8 cellular contexts compared by ENCODE assay signal in the genomic region with DNA sequence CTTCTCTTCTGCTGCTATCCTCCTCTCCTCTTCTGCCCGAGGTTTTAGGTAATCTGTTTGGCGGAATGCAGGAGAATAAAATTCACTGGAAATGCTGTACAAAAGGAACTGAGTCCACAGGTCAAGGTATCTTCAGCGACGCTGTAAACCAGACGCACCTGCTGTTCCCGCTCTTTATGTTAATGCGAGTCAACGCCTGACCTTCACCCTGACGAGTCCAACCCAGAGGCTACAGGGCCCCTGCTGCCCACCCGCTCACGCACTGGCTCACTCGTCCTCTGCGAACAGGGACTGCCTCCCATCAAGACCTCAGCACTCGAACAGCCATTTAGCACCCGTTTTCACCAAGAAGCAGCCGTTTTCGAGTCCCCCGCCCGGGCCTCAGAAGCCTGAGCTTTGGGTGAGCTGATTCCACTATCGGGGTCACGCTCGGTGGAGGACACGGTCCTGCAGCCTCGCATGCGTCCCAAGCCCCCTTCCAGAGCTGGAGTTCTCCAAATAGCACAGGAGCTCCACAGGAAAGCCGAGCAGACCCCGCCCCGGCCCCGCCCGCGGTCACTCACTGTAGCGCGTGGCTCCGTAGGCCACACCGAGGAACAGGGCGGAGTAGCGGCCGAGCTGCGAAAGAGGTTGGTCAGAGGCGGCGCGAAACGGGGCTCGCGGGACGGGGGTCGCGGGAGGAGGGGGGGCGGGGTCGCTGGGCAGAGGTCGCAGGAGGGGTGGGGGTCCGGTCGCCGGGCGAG. TPM values are rescaled to one million over a fixed set of nuclear protein-coding genes. Genes with fewer than 3 reads are reported as not detected.
A peak's percentile ranks its signal among the peaks of the same experiment; 100 is the strongest.
DNase-seq lines count a peak whose midpoint lies in the region; ATAC-seq and TF ChIP-seq lines count a peak whose summit lies in the region.

No MANE protein-coding gene starts in this region.

- H2BK5ac ChIP-seq in trophoblast cell (ENCODE audit: low read depth, low read length, poor library complexity): peak overlapping the region; percentile 18

- H3K4me1 Mint-ChIP-seq in activated CD4-positive, alpha-beta T cell treated with anti-CD3 and anti-CD28 coated beads, Interleukin-2, amount 10 ng/mL, durations not matched to agents 24 days and 14 days: peaks cover 8% of the 10 kb centered on the region

- H3K9me3 Mint-ChIP-seq in activated CD4-positive, alpha-beta T cell treated with anti-CD3 and anti-CD28 coated beads, Interleukin-2, amount 10 ng/mL, durations not matched to agents 24 days and 14 days: no peaks in the 10 kb centered on the region

- peak overlapping the region; percentile 84 for H3K27ac Mint-ChIP-seq in activated CD4-positive, alpha-beta T cell treated with anti-CD3 and anti-CD28 coated beads, Interleukin-2, amount 10 ng/mL, durations not matched to agents 24 days and 14 days

- H3K18ac ChIP-seq in trophoblast cell (ENCODE audit: low read length): peak overlapping the region; percentile 35

- ATAC-seq in GM18909 (IDR thresholded peaks at IDR 0.05; ENCODE audit: poor library complexity, unreplicated experiment): no peak

- H3K4me3 Mint-ChIP-seq in activated CD4-positive, alpha-beta T cell treated with anti-CD3 and anti-CD28 coated beads, Interleukin-2, amount 10 ng/mL, durations not matched to agents 24 days and 14 days: peak overlapping the region; percentile 88

- H2AFZ ChIP-seq in trophoblast cell (ENCODE audit: insufficient read depth, low read length, poor library complexity): peak overlapping the region; percentile 4

- WGBS in trophoblast cell (ENCODE audit: extremely low coverage, insufficient coverage, insufficient read length): no CpG with 5 or more reads among the region's 55 CpGs

- peak overlapping the region; percentile 61 for H4K12ac ChIP-seq in trophoblast cell (ENCODE audit: low read depth, low read length)

- TF ChIP-seq CTCF in WERI-Rb-1 (IDR thresholded peaks at IDR 0.05; ENCODE audit: low read depth, low read length): no peak
- no peak for TF ChIP-seq CTCF in foreskin fibroblast (IDR thresholded peaks at IDR 0.05; ENCODE audit: low read depth, low read length)

- peak overlapping the region; percentile 36 for H3K14ac ChIP-seq in trophoblast cell (ENCODE audit: low read length)

- H2BK12ac ChIP-seq in trophoblast cell (ENCODE audit: low read length): no peak overlapping the region

- H3K36me3 ChIP-seq in WERI-Rb-1: peaks cover 30% of the 10 kb centered on the region
- peaks cover 17 to 21% of the 10 kb centered on the region in 2 experiments for H3K36me3 ChIP-seq in trophoblast cell (ENCODE audit: control insufficient read depth in 1 of 2, insufficient read depth in 2 of 2, low read length in 2 of 2)

- intact Hi-C loops in activated CD4-positive, alpha-beta T cell treated with anti-CD3 and anti-CD28 coated beads, Interleukin-2, amount 10 ng/mL, durations not matched to agents 24 days and 14 days (cut with micrococcal nuclease): loop anchor here (1.0 to 10.0 kb wide), 10 partner anchors 9 to 429 kb away; a partner anchor contains a TSS

- H3K27me3 ChIP-seq in WERI-Rb-1 (ENCODE audit: insufficient read depth, low read depth, severe bottlenecking) (no peaks in the 10 kb centered on the region), trophoblast cell (ENCODE audit: insufficient read depth, low read length) (no peaks in the 10 kb centered on the region)

- peaks cover 15 to 18% of the 10 kb centered on the region in 2 experiments for H3K4me1 ChIP-seq in trophoblast cell (ENCODE audit: control insufficient read depth in 1 of 2, insufficient read depth in 2 of 2, low read length in 2 of 2)

- no peak overlapping the region for H2BK120ac ChIP-seq in trophoblast cell (ENCODE audit: insufficient read depth, low read length, poor library complexity)

- no peaks in the 10 kb centered on the region for H3K27me3 Mint-ChIP-seq in activated CD4-positive, alpha-beta T cell treated with anti-CD3 and anti-CD28 coated beads, Interleukin-2, amount 10 ng/mL, durations not matched to agents 24 days and 14 days

- H3K4me2 ChIP-seq in trophoblast cell (ENCODE audit: low read length): peak overlapping the region; percentile 68

- peak overlapping the region; percentile 51 for H2AK5ac ChIP-seq in trophoblast cell (ENCODE audit: low read length)

- H3K9me3 ChIP-seq in WERI-Rb-1 (ENCODE audit: severe bottlenecking) (no peaks in the 10 kb centered on the region), trophoblast cell (ENCODE audit: insufficient read depth, low read depth, low read length) (no peaks in the 10 kb centered on the region)

- peaks cover 11% of the 10 kb centered on the region for H3K79me1 ChIP-seq in trophoblast cell (ENCODE audit: low read length)

- H3K9ac ChIP-seq in trophoblast cell (ENCODE audit: low read length): peak overlapping the region; percentile 88

- H3K4me3 ChIP-seq in WERI-Rb-1 (ENCODE audit: low read depth, low read length) (peak overlapping the region; percentile 57), foreskin fibroblast (ENCODE audit: low read depth in 1 of 2, low read length in 2 of 2) (peak overlapping the region; percentile 67 to 99), trophoblast cell (ENCODE audit: low read depth, low read length) (peak overlapping the region; percentile 85)

- peaks cover 24% of the 10 kb centered on the region for H3K36me3 Mint-ChIP-seq in activated CD4-positive, alpha-beta T cell treated with anti-CD3 and anti-CD28 coated beads, Interleukin-2, amount 10 ng/mL, durations not matched to agents 24 days and 14 days (ENCODE audit: low read depth)

- peak; percentile 76 for DNase-seq in activated CD4-positive, alpha-beta T cell treated with anti-CD3 and anti-CD28 coated beads, Interleukin-2, amount 10 ng/mL, durations not matched to agents 24 days and 14 days
- DNase-seq in activated CD4-positive, alpha-beta T cell treated with anti-CD3 and anti-CD28 coated beads for 1 hour: no peak
- DNase-seq in WERI-Rb-1 (no peak), foreskin fibroblast (peak in 1 of 2 donors; percentile 67), trophoblast cell (peak in 1 of 2 donors; percentile 15), putamen (ENCODE audit: low spot score) (no peak)
- no peak for DNase-seq in stimulated activated naive CD4-positive, alpha-beta T cell treated with Interleukin-2 at 50 U/mL for 16 hours (lab: John Stamatoyannopoulos, UW)

- peak overlapping the region; percentile 76 for H4K8ac ChIP-seq in trophoblast cell (ENCODE audit: low read depth, low read length)

- peak overlapping the region; percentile 46 for H4K91ac ChIP-seq in trophoblast cell (ENCODE audit: low read depth, low read length)

- H3K27ac ChIP-seq in WERI-Rb-1 (peak overlapping the region; percentile 64), trophoblast cell (ENCODE audit: low read depth, low read length) (no peak overlapping the region)

- H3K79me2 ChIP-seq in trophoblast cell (ENCODE audit: control insufficient read depth, insufficient read depth, low read length, poor library complexity): peaks cover 11% of the 10 kb centered on the region

- no peak overlapping the region for H3K23ac ChIP-seq in trophoblast cell (ENCODE audit: low read length)

- H3K4ac ChIP-seq in trophoblast cell (ENCODE audit: low read depth, low read length): peak overlapping the region; percentile 73

RNA-seq across cellular contexts. Expression of a gene that starts 0.6 kb away (rescaled TPM):
- total RNA-seq in activated CD4-positive, alpha-beta T cell treated with anti-CD3 and anti-CD28 coated beads, Interleukin-2, amount 10 ng/mL, durations not matched to agents 24 days and 14 days: 232 TPM in 2 replicates
- 783 and 790 TPM in 2 replicates for polyA plus RNA-seq in trophoblast cell (2013)

RNA-seq across cellular contexts. Expression of a gene that starts 0.8 kb away (rescaled TPM):
- 23.4 and 24.7 TPM in 2 replicates for total RNA-seq in activated CD4-positive, alpha-beta T cell treated with anti-CD3 and anti-CD28 coated beads, Interleukin-2, amount 10 ng/mL, durations not matched to agents 24 days and 14 days
- polyA plus RNA-seq in trophoblast cell (2013): 5.2 and 5.5 TPM in 2 replicates

RNA-seq across cellular contexts. Expression of a gene that starts 15.4 kb away (rescaled TPM):
- 0.40 and 0.72 TPM in 2 replicates for total RNA-seq in activated CD4-positive, alpha-beta T cell treated with anti-CD3 and anti-CD28 coated beads, Interleukin-2, amount 10 ng/mL, durations not matched to agents 24 days and 14 days
- 1.8 and 2.1 TPM in 2 replicates for polyA plus RNA-seq in trophoblast cell (2013)

RNA-seq across cellular contexts. Expression of a gene that starts 32.1 kb away (rescaled TPM):
- total RNA-seq in activated CD4-positive, alpha-beta T cell treated with anti-CD3 and anti-CD28 coated beads, Interleukin-2, amount 10 ng/mL, durations not matched to agents 24 days and 14 days: 32.1 and 34.5 TPM in 2 replicates
- polyA plus RNA-seq in trophoblast cell (2013): 63.6 and 66.1 TPM in 2 replicates

RNA-seq across cellular contexts. Expression of a gene that starts 48.1 kb away (rescaled TPM):
- 9.0 and 14.5 TPM in 2 replicates for total RNA-seq in activated CD4-positive, alpha-beta T cell treated with anti-CD3 and anti-CD28 coated beads, Interleukin-2, amount 10 ng/mL, durations not matched to agents 24 days and 14 days
- polyA plus RNA-seq in trophoblast cell (2013): 0.96 and 1.6 TPM in 2 replicates
